In the genomic region with DNA sequence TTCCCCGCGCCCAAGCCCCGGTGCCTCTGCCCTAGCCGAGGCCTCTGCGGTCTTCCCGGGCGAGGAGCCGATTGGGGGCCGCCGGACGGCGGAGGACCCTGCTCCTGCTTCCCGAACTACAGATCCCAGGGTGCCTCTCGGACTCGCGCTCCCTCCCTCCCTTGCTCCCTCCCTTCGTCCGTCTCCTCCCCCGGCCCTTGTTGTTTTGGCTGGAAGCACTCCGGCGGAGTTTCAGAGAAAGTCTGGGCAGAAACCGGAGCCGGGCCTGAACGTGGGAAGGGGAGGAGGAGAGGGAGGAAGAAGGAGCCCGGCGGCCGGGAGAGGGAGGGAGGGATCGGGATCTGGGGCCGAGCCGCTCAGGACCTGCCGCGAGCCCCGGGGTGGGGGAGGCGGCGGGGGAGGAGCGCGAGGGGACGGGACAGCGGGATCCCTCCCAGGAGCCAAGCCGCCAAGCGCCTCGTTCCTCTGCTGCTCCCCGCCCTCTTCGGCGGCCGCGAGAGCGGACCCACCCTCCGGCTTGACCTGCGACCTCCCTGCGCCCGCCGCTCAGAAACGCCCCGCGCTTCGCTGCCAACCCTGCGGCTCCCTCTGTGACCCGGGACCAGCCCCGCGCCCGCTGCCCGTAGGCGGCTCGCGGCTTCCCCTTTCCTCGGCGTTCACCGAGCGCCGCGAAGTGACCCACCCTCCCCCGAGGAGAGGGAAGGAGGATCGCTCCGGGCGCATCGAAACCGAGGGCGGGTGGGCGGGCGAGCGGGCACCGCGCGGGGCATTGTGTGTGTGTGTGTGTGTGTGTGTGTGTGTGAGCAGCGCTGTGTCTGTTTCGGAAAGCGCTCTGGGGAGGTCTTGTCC, we compare ENCODE assay signal across 8 cellular contexts. TPM values are rescaled to one million over a fixed set of nuclear protein-coding genes. Genes with fewer than 3 reads are reported as not detected.
DNase-seq lines count a peak whose midpoint lies in the region; ATAC-seq and TF ChIP-seq lines count a peak whose summit lies in the region.

No MANE protein-coding gene starts in this region.

- H3K4me1 ChIP-seq in OCI-LY7 (ENCODE audit: insufficient read depth, low read length, poor library complexity, severe bottlenecking): peaks cover 43% of the 10 kb centered on the region
- peaks cover 0 to 5% of the 10 kb centered on the region in 2 donors for H3K4me1 ChIP-seq in ascending aorta

- ATAC-seq in GM21360 (IDR thresholded peaks at IDR 0.05; ENCODE audit: unreplicated experiment) (peak; percentile 40), HG03571 (IDR thresholded peaks at IDR 0.05; ENCODE audit: unreplicated experiment) (peak; percentile 58), left ventricle myocardium superior (peak; percentile 90)

- CTCF ChIA-PET in OCI-LY7 (lab: Charles Lee; ENCODE audit: unreplicated experiment): interaction anchor here (0.6 to 0.9 kb wide), 2 partner anchors 39 to 58 kb away, joined by 3 read pairs; no protein-coding TSS in a partner anchor

- H3K9me2 ChIP-seq in OCI-LY7 (ENCODE audit: insufficient read depth, low read length): no peaks in the 10 kb centered on the region

- peak overlapping the region; percentile 93 for H3K4me2 ChIP-seq in OCI-LY7 (ENCODE audit: low read length)

- no peaks in the 10 kb centered on the region for H3K27me3 ChIP-seq in ascending aorta

- peak overlapping the region; percentile 59 for H3K27ac ChIP-seq in OCI-LY7 (ENCODE audit: low read depth, low read length, poor library complexity, severe bottlenecking)
- H3K27ac ChIP-seq in ascending aorta: peak overlapping the region; percentile 93 to 98

- DNase-seq in EL (peak; percentile 87), OCI-LY7 (ENCODE audit: low spot score) (peak; percentile 74), ascending aorta (ENCODE audit: low spot score in 2 of 2) (peak; percentile 64 to 92), left ventricle myocardium superior (peak; percentile 94), posterior cingulate gyrus (peak; percentile 76 to 97 (median 85))
- no peak for DNase-seq in central memory CD4-positive, alpha-beta T cell

- H3K9me3 ChIP-seq in OCI-LY7 (ENCODE audit: low read length) (no peaks in the 10 kb centered on the region), ascending aorta (no peaks in the 10 kb centered on the region)

- H2AFZ ChIP-seq in OCI-LY7 (ENCODE audit: low read length): peak overlapping the region; percentile 77

- no TSS peak for BruUV-seq in OCI-LY7 (replicated peaks; lab: Mats Ljungman, UMichigan)

- TF ChIP-seq CTCF in OCI-LY7 (conservative IDR thresholded peaks at IDR 0.05; ENCODE audit: low read length) (no peak), ascending aorta (IDR thresholded peaks at IDR 0.05) (no peak)

- POLR2A ChIA-PET in OCI-LY7 (lab: Charles Lee): interaction anchor here (0.6 to 12.7 kb wide), 15 partner anchors 9 to 259 kb away, joined by 3 to 236 read pairs (median 5); a partner anchor contains a TSS

- H3K36me3 ChIP-seq in OCI-LY7 (ENCODE audit: insufficient read depth, low read length) (no peaks in the 10 kb centered on the region), ascending aorta (no peaks in the 10 kb centered on the region)

- 0 out of 2 replicates have a peak, but pooled peaks cover 9% of the 10 kb centered on the region for H4K20me1 ChIP-seq in OCI-LY7 (ENCODE audit: insufficient read depth, low read length)

- H3K4me3 ChIP-seq in OCI-LY7 (ENCODE audit: low read depth, low read length, poor library complexity, severe bottlenecking) (peak overlapping the region; percentile 94), ascending aorta (peak overlapping the region; percentile 82 to 93)

- intact Hi-C loops in OCI-LY7 (cut with micrococcal nuclease; ENCODE audit: unreplicated experiment): loop anchor here (1.0 to 5.0 kb wide), 6 partner anchors 21 to 152 kb away; a partner anchor contains a TSS
- intact Hi-C loops in ascending aorta (cut with DNase I): loop anchor here (2.0 to 5.0 kb wide), 5 partner anchors 25 to 129 kb away; no protein-coding TSS in a partner anchor
- intact Hi-C loops in left ventricle myocardium superior (cut with micrococcal nuclease): loop anchor here (10.0 kb wide), 1 partner anchor 121 kb away; no protein-coding TSS in a partner anchor
- intact Hi-C loops in posterior cingulate gyrus (cut with DNase I): loop anchor here (2.0 to 5.0 kb wide), 4 partner anchors 39 to 176 kb away; a partner anchor contains a TSS

- H3K79me2 ChIP-seq in OCI-LY7 (ENCODE audit: insufficient read depth, low read depth, low read length): peaks cover 41% of the 10 kb centered on the region

RNA-seq across cellular contexts. Expression of a gene that starts 0.5 kb away (rescaled TPM):
- 42.6 and 43.5 TPM in 2 replicates for total RNA-seq in OCI-LY7 (2014; rRNA removed; shearing (Covaris generic))
- total RNA-seq in OCI-LY7 (2022): 99.3 and 106 TPM in 2 replicates
- 31.0 TPM for total RNA-seq in ascending aorta
- 90.7 TPM for total RNA-seq in left ventricle myocardium superior

Comparison
In these comparisons a context has a peak if more than half of its experiments do, and no peak if none do; other contexts are left out.
1. ATAC-seq: peak in every context shown above with its lines; median percentile 90 in left ventricle myocardium superior; 58 in HG03571; 40 in GM21360.